ENCODE assay signal across 14 cellular contexts in genomic region chr12:109475121-109475520, GRCh38. TPM values are rescaled to one million over a fixed set of nuclear protein-coding genes. Genes with fewer than 3 reads are reported as not detected.
DNase-seq lines count a peak whose midpoint lies in the region; ATAC-seq and TF ChIP-seq lines count a peak whose summit lies in the region.
"Had no signal": no experiment of that assay in that cellular context is flagged by ENCODE, and none has a peak within 500 bp of the region (broad histone marks: within the 10 kb centered on the region; RNA-seq: fewer than 3 reads in every experiment).

No MANE protein-coding gene starts in this region.

- H4K20me1 ChIP-seq in Loucy (ENCODE audit: insufficient read depth, low read length, poor library complexity, severe bottlenecking) (peaks cover 32% of the 10 kb centered on the region), fibroblast of lung (ENCODE audit: control insufficient read depth, extremely low read depth, insufficient read depth, low read length) (no peaks in the 10 kb centered on the region)

- no peaks in the 10 kb centered on the region for H3K27me3 ChIP-seq in CD4-positive, CD25-positive, alpha-beta regulatory T cell (ENCODE audit: control insufficient read depth, insufficient read depth, low read length)
- H3K27me3 ChIP-seq in Loucy (ENCODE audit: insufficient read depth, low read length, poor library complexity, severe bottlenecking) (no peaks in the 10 kb centered on the region), fibroblast of lung (ENCODE audit: control insufficient read depth, insufficient read depth, low read length) (no peaks in the 10 kb centered on the region)
- H3K27me3 ChIP-seq: SJCRH30 had no signal

- ATAC-seq in CD4-positive, CD25-positive, alpha-beta regulatory T cell (ENCODE audit: low read depth in 2 of 2): no peak
- ATAC-seq in GM18861 (IDR thresholded peaks at IDR 0.05; ENCODE audit: unreplicated experiment) (no peak), GM21515 (IDR thresholded peaks at IDR 0.05; ENCODE audit: unreplicated experiment) (no peak)
- ATAC-seq: mucosa of descending colon had no signal

- peaks cover 5% of the 10 kb centered on the region for H3K27me3 Mint-ChIP-seq in CD4-positive, CD25-positive, alpha-beta regulatory T cell
- no peaks in the 10 kb centered on the region for H3K27me3 Mint-ChIP-seq in progenitor cell of endocrine pancreas
- H3K27me3 Mint-ChIP-seq: dendritic cell treated with granulocyte-macrophage colony-stimulating factor and Interleukin-4, amounts not matched to agents 40 ng/mL and 50 ng/mL, for 4 days had no signal

- H3K9me3 Mint-ChIP-seq in CD4-positive, CD25-positive, alpha-beta regulatory T cell: no peaks in the 10 kb centered on the region
- H3K9me3 Mint-ChIP-seq in progenitor cell of endocrine pancreas (ENCODE audit: low read depth): no peaks in the 10 kb centered on the region
- H3K9me3 Mint-ChIP-seq: dendritic cell treated with granulocyte-macrophage colony-stimulating factor and Interleukin-4, amounts not matched to agents 40 ng/mL and 50 ng/mL, for 4 days had no signal

- peak overlapping the region in 1 of 3 donors; percentile 1 for H3K27ac Mint-ChIP-seq in CD4-positive, CD25-positive, alpha-beta regulatory T cell
- H3K27ac Mint-ChIP-seq in progenitor cell of endocrine pancreas: no peak overlapping the region
- H3K27ac Mint-ChIP-seq: dendritic cell treated with granulocyte-macrophage colony-stimulating factor and Interleukin-4, amounts not matched to agents 40 ng/mL and 50 ng/mL, for 4 days had no signal

- peaks cover 3% of the 10 kb centered on the region for H3K36me3 Mint-ChIP-seq in CD4-positive, CD25-positive, alpha-beta regulatory T cell
- H3K36me3 Mint-ChIP-seq in progenitor cell of endocrine pancreas (ENCODE audit: insufficient read depth): no peaks in the 10 kb centered on the region

- H3F3A ChIP-seq in Loucy (ENCODE audit: low read depth): no peaks in the 10 kb centered on the region

- H3K27ac ChIP-seq in CD4-positive, CD25-positive, alpha-beta regulatory T cell (ENCODE audit: insufficient read depth, low read length, poor library complexity, severe bottlenecking): no peak overlapping the region
- H3K27ac ChIP-seq in fibroblast of lung (ENCODE audit: insufficient read depth, low read length): peak overlapping the region; percentile 100
- H3K27ac ChIP-seq: SJCRH30 had no signal

- H3K36me3 ChIP-seq in CD4-positive, CD25-positive, alpha-beta regulatory T cell (ENCODE audit: control insufficient read depth, insufficient read depth, low read length): no peaks in the 10 kb centered on the region
- no peaks in the 10 kb centered on the region for H3K36me3 ChIP-seq in Loucy (ENCODE audit: insufficient read depth, low read length)
- H3K36me3 ChIP-seq in fibroblast of lung (ENCODE audit: control insufficient read depth, insufficient read depth, low read length): peaks cover 4% of the 10 kb centered on the region

- H3K9me3 ChIP-seq in CD4-positive, CD25-positive, alpha-beta regulatory T cell (ENCODE audit: control insufficient read depth in 2 of 2, low read length in 2 of 2): no peaks in the 10 kb centered on the region
- H3K9me3 ChIP-seq in Loucy (ENCODE audit: insufficient read depth, low read depth, low read length) (no peaks in the 10 kb centered on the region), fibroblast of lung (ENCODE audit: control insufficient read depth, insufficient read depth, low read depth, low read length) (no peaks in the 10 kb centered on the region)
- H3K9me3 ChIP-seq: mucosa of descending colon, SJCRH30 had no signal

- H2AFZ ChIP-seq in Loucy (ENCODE audit: low read length) (no peak overlapping the region), fibroblast of lung (ENCODE audit: low read length) (no peak overlapping the region)

- peaks cover 21 to 70% (median 54%) of the 10 kb centered on the region in 4 donors for H3K4me1 Mint-ChIP-seq in CD4-positive, CD25-positive, alpha-beta regulatory T cell
- H3K4me1 Mint-ChIP-seq in progenitor cell of endocrine pancreas (ENCODE audit: low read depth): peaks cover 17% of the 10 kb centered on the region

- H3K4me1 ChIP-seq in CD4-positive, CD25-positive, alpha-beta regulatory T cell (ENCODE audit: control insufficient read depth, insufficient read depth, low read length, poor library complexity, severe bottlenecking): peaks cover 33% of the 10 kb centered on the region
- H3K4me1 ChIP-seq in Loucy (ENCODE audit: insufficient read depth, low read length, poor library complexity, severe bottlenecking) (peaks cover 31% of the 10 kb centered on the region), fibroblast of lung (ENCODE audit: control insufficient read depth, extremely low read depth, insufficient read depth, low read length) (peaks cover 11% of the 10 kb centered on the region)
- H3K4me1 ChIP-seq: SJCRH30 had no signal

- H3K4me3 ChIP-seq in CD4-positive, CD25-positive, alpha-beta regulatory T cell (ENCODE audit: low read depth, low read length): peak overlapping the region; percentile 17
- H3K4me3 ChIP-seq in Loucy (ENCODE audit: low read length, poor library complexity, severe bottlenecking) (peak overlapping the region; percentile 96), fibroblast of lung (replicated peaks in 1 of 4; ENCODE audit: control extremely low read depth in 1 of 4, insufficient read depth in 1 of 4, low read depth in 3 of 4, low read length in 4 of 4) (peak overlapping the region; percentile 80 to 90 (median 84))
- H3K4me3 ChIP-seq: mucosa of descending colon, SJCRH30 had no signal

- H3K9ac ChIP-seq in Loucy (ENCODE audit: low read depth, low read length, poor library complexity, severe bottlenecking): peak overlapping the region; percentile 85
- no peak overlapping the region for H3K9ac ChIP-seq in fibroblast of lung (ENCODE audit: insufficient read depth, low read length)

- DNase-seq in CD4-positive, CD25-positive, alpha-beta regulatory T cell: no peak
- DNase-seq in fibroblast of lung (ENCODE audit: low read depth in 2 of 2) (no peak), progenitor cell of endocrine pancreas (ENCODE audit: low spot score, unreplicated experiment) (no peak), superior temporal gyrus (ENCODE audit: extremely low spot score) (no peak), hypothalamus (lab: John Stamatoyannopoulos, UW) (no peak)
- DNase-seq: amniotic stem cell; mucosa of descending colon; MV-4-11; SJCRH30; stimulated activated CD4-positive, alpha-beta T cell treated with anti-CD3 and anti-CD28 coated beads, Interleukin-2, amount 100 ng/mL, for 48 hours had no signal

- H3K4me3 Mint-ChIP-seq in CD4-positive, CD25-positive, alpha-beta regulatory T cell: peak overlapping the region; percentile 9 to 98 (median 68)
- peak overlapping the region; percentile 94 for H3K4me3 Mint-ChIP-seq in progenitor cell of endocrine pancreas (ENCODE audit: low read depth)

- H3K4me2 ChIP-seq in Loucy (ENCODE audit: low read depth, low read length, poor library complexity, severe bottlenecking) (peak overlapping the region; percentile 88), fibroblast of lung (ENCODE audit: extremely low read depth, insufficient read depth, low read length) (peak overlapping the region; percentile 100)

- no peaks in the 10 kb centered on the region for H3K9me2 ChIP-seq in Loucy (replicated peaks; ENCODE audit: low read depth, low read length)

- no peak for TF ChIP-seq CTCF in Loucy (conservative IDR thresholded peaks at IDR 0.05; ENCODE audit: low read length)
- TF ChIP-seq CTCF in fibroblast of lung (conservative IDR thresholded peaks at IDR 0.05 in 1 of 2, IDR thresholded peaks at IDR 0.05 in 1 of 2; ENCODE audit: low read depth in 1 of 2, low read length in 2 of 2): no peak
- no peak for TF ChIP-seq CTCF in progenitor cell of endocrine pancreas (IDR thresholded peaks at IDR 0.05; ENCODE audit: unreplicated experiment)

- H3K79me2 ChIP-seq in Loucy (ENCODE audit: insufficient read depth, low read length) (peaks cover 88% of the 10 kb centered on the region), fibroblast of lung (ENCODE audit: control insufficient read depth, insufficient read depth, low read length) (peaks cover 93% of the 10 kb centered on the region)

RNA-seq across cellular contexts. Expression of gene KCTD10, which starts 2.0 kb away (rescaled TPM):
- total RNA-seq in CD4-positive, CD25-positive, alpha-beta regulatory T cell: 38.7 TPM
- polyA plus RNA-seq in CD4-positive, CD25-positive, alpha-beta regulatory T cell: 10 to 100 TPM; 26.4 to 32.3 (median 28.7) TPM
- total RNA-seq in fibroblast of lung (59.8 and 106 TPM in 2 replicates), progenitor cell of endocrine pancreas (47.7 and 51.1 TPM in 2 replicates)
- 131 and 190 TPM in 2 replicates for polyA plus RNA-seq in fibroblast of lung
- 86.6 and 115 TPM in 2 replicates for polyA plus RNA-seq in fibroblast of lung (2012)
- 424 and 573 TPM in 2 replicates for polyA minus RNA-seq in fibroblast of lung (ENCODE audit: low replicate concordance)

RNA-seq across cellular contexts. Expression of gene UBE3B, which starts 2.3 kb away (rescaled TPM):
- 38.2 TPM for total RNA-seq in CD4-positive, CD25-positive, alpha-beta regulatory T cell
- 10 to 100 TPM; 16.8 to 24.4 (median 20.9) TPM for polyA plus RNA-seq in CD4-positive, CD25-positive, alpha-beta regulatory T cell
- 35.7 and 49.7 TPM in 2 replicates for total RNA-seq in fibroblast of lung
- polyA plus RNA-seq in fibroblast of lung: 27.2 and 29.5 TPM in 2 replicates
- 17.8 and 20.1 TPM in 2 replicates for polyA plus RNA-seq in fibroblast of lung (2012)
- polyA minus RNA-seq in fibroblast of lung (ENCODE audit: low replicate concordance): 38.8 and 58.9 TPM in 2 replicates
- 41.8 and 46.9 TPM in 2 replicates for total RNA-seq in progenitor cell of endocrine pancreas

Comparison
In these comparisons a context has a peak if more than half of its experiments do, and no peak if none do; other contexts are left out.
1. H3K4me3 ChIP-seq: peak in every context shown above with its lines; median percentile 96 in Loucy; 84 in fibroblast of lung; 17 in CD4-positive, CD25-positive, alpha-beta regulatory T cell.